ENCODE assay signal across 23 cellular contexts in the genomic region with DNA sequence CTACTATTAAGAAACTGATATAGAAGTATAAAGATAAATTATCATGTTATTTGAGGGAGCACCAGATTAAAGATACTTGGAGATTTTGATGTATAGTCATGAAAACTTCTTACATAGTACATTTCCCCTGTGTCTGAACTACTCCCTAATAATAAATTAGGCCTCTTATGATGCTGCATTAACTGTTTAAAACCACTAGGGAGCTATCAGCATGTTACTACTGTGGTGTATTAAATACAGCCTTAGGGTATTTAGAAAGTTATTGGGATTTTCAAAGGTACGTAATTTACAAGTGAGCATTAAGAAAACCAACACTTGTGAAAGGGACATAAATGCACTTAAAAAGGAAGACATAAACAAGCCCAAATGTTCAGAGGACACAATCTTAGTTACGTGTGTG.
"Had no signal": no experiment of that assay in that cellular context is flagged by ENCODE, and none has a peak within 500 bp of the region (broad histone marks: within the 10 kb centered on the region; RNA-seq: fewer than 3 reads in every experiment).

No MANE protein-coding gene starts in this region.

- ATAC-seq: activated naive CD4-positive, alpha-beta T cell treated with anti-CD3 and anti-CD28 coated beads, Interleukin-2, amount 50 U/mL, for 72 hours; activated T-helper 17 cell treated with anti-CD3 and anti-CD28 coated beads, Interleukin-2, amount 50 U/mL, for 72 hours; esophagus mucosa; gastrocnemius medialis; heart left ventricle; left ventricle myocardium superior; natural killer cell had no signal

- H3K36me3 ChIP-seq: brain microvascular endothelial cell, gastrocnemius medialis, heart left ventricle, neutrophil, ovary, prostate gland, thyroid gland, WERI-Rb-1 had no signal

- H3K27me3 Mint-ChIP-seq: stimulated activated naive CD8-positive, alpha-beta T cell treated with anti-CD3 and anti-CD28 coated beads, Interleukin-15, Interleukin-2, amounts not matched to agents 100 ng/mL and 50 ng/mL, for 24 hours had no signal

- H3K9me3 Mint-ChIP-seq: activated T-cell treated with anti-CD3 and anti-CD28 coated beads, Interleukin-2, amount 50 U/mL, for 24 hours; activated T-helper 17 cell treated with anti-CD3 and anti-CD28 coated beads, Interleukin-2, amount 50 U/mL, for 72 hours; stimulated activated naive CD8-positive, alpha-beta T cell treated with anti-CD3 and anti-CD28 coated beads, Interleukin-15, Interleukin-2, amounts not matched to agents 100 ng/mL and 50 ng/mL, for 24 hours had no signal

- H3K9me3 ChIP-seq: gastrocnemius medialis, heart left ventricle, neutrophil, ovary, prostate gland, thyroid gland had no signal

- H3K4me1 Mint-ChIP-seq: activated T-helper 17 cell treated with anti-CD3 and anti-CD28 coated beads, Interleukin-2, amount 50 U/mL, for 72 hours; natural killer cell had no signal

- H3K36me3 Mint-ChIP-seq: activated naive CD4-positive, alpha-beta T cell treated with anti-CD3 and anti-CD28 coated beads, Interleukin-2, amount 50 U/mL, for 72 hours; natural killer cell had no signal

- H3K4me1 ChIP-seq: gastrocnemius medialis, prostate gland, thyroid gland had no signal

- H3K27me3 ChIP-seq: brain microvascular endothelial cell, gastrocnemius medialis, heart left ventricle, neutrophil, ovary, thyroid gland had no signal

- DNase-seq: activated T-cell treated with anti-CD3 and anti-CD28 coated beads, Interleukin-2, amount 50 U/mL, for 24 hours; aorta; brain microvascular endothelial cell; caudate nucleus; effector memory CD4-positive, alpha-beta T cell; gastrocnemius medialis; heart left ventricle; left ventricle myocardium superior; mammary epithelial cell; midbrain; natural killer cell; ovary; right cardiac atrium; stimulated activated CD4-positive, alpha-beta T cell treated with anti-CD3 and anti-CD28 coated beads, Interleukin-1b, Interleukin-23, amount 100 ng/mL, for 48 hours; substantia nigra; thyroid gland had no signal

- H3K4me3 ChIP-seq: gastrocnemius medialis, heart left ventricle, ovary, prostate gland, thyroid gland had no signal

- H3K4me3 Mint-ChIP-seq: activated T-cell treated with anti-CD3 and anti-CD28 coated beads, Interleukin-2, amount 50 U/mL, for 24 hours; activated T-helper 17 cell treated with anti-CD3 and anti-CD28 coated beads, Interleukin-2, amount 50 U/mL, for 72 hours; natural killer cell; stimulated activated naive CD8-positive, alpha-beta T cell treated with anti-CD3 and anti-CD28 coated beads, Interleukin-15, Interleukin-2, amounts not matched to agents 100 ng/mL and 50 ng/mL, for 24 hours had no signal

- H3K27ac ChIP-seq: brain microvascular endothelial cell, gastrocnemius medialis, heart left ventricle, neutrophil, ovary, prostate gland, thyroid gland, WERI-Rb-1 had no signal

- H3K27ac Mint-ChIP-seq: activated naive CD4-positive, alpha-beta T cell treated with anti-CD3 and anti-CD28 coated beads, Interleukin-2, amount 50 U/mL, for 72 hours; activated T-cell treated with anti-CD3 and anti-CD28 coated beads, Interleukin-2, amount 50 U/mL, for 24 hours; activated T-helper 17 cell treated with anti-CD3 and anti-CD28 coated beads, Interleukin-2, amount 50 U/mL, for 72 hours; natural killer cell; stimulated activated naive CD8-positive, alpha-beta T cell treated with anti-CD3 and anti-CD28 coated beads, Interleukin-15, Interleukin-2, amounts not matched to agents 100 ng/mL and 50 ng/mL, for 24 hours had no signal
